8 cellular contexts compared by ENCODE assay signal in genomic region chr2:219160186-219161017, GRCh38. TPM values are rescaled to one million over a fixed set of nuclear protein-coding genes. Genes with fewer than 3 reads are reported as not detected.
A peak's percentile ranks its signal among the peaks of the same experiment; 100 is the strongest.
DNase-seq lines count a peak whose midpoint lies in the region; ATAC-seq and TF ChIP-seq lines count a peak whose summit lies in the region.

TSS of gene NHEJ1 (minus strand) at chr2:219160815. CDS start at chr2:219158362, 2,453 bp downstream.

- H3K36me3 Mint-ChIP-seq in progenitor cell of endocrine pancreas (ENCODE audit: insufficient read depth) = peaks cover 3% of the 10 kb centered on the region

- WGBS in heart left ventricle, 4 donors = 0 to 3% (median 1%) methylated on average over 29 to 70 of the region's 70 CpGs

- peak within 1 kb of the TSS; percentile 89 for H3K4me3 Mint-ChIP-seq in progenitor cell of endocrine pancreas (ENCODE audit: low read depth)

- H3K4me1 ChIP-seq in adipocyte (ENCODE audit: control insufficient read depth, insufficient read depth, low read length) (peaks cover 11% of the 10 kb centered on the region), heart left ventricle (peaks cover 0 to 15% (median 10%) of the 10 kb centered on the region in 12 donors)

- ATAC-seq in HG02678 (IDR thresholded peaks at IDR 0.05; ENCODE audit: unreplicated experiment) (peak; percentile 83), heart left ventricle (peak; percentile 96 to 98 (median 98))

- H3K4me1 Mint-ChIP-seq in progenitor cell of endocrine pancreas (ENCODE audit: low read depth) = peaks cover 5% of the 10 kb centered on the region

- no peaks in the 10 kb centered on the region for H3K27me3 ChIP-seq in adipocyte (replicated peaks; ENCODE audit: control insufficient read depth, insufficient read depth, low read length)
- no peaks in the 10 kb centered on the region for H3K27me3 ChIP-seq in heart left ventricle

- H3K36me3 ChIP-seq in adipocyte (ENCODE audit: control insufficient read depth, insufficient read depth, low read length, severe bottlenecking) (peaks cover 6% of the 10 kb centered on the region), heart left ventricle (peaks cover 0 to 23% (median 22%) of the 10 kb centered on the region in 9 donors)

- peak within 1 kb of the TSS; percentile 98 for H3K27ac Mint-ChIP-seq in progenitor cell of endocrine pancreas

- intact Hi-C loops in heart left ventricle (cut with DNase I) = loop anchor here (1.0 to 10.0 kb wide), 12 partner anchors 11 to 224 kb away; partner anchors contain the start of genes ZFAND2B (in 4 of the 10), DNPEP (in 3 of the 10), CNPPD1 (in 1 of the 10) and RETREG2 (in 1 of the 10)

- H3K9me3 Mint-ChIP-seq in progenitor cell of endocrine pancreas (ENCODE audit: low read depth) = no peaks in the 10 kb centered on the region

- peaks cover 7% of the 10 kb centered on the region for H3K27me3 Mint-ChIP-seq in progenitor cell of endocrine pancreas

- H3K9me3 ChIP-seq in adipocyte (ENCODE audit: control insufficient read depth, low read length) = no peaks in the 10 kb centered on the region
- no peaks in the 10 kb centered on the region for H3K9me3 ChIP-seq in heart left ventricle

- peak within 1 kb of the TSS; percentile 82 for H3K4me3 ChIP-seq in adipocyte (ENCODE audit: low read length)
- peak within 1 kb of the TSS; percentile 42 to 88 (median 68) for H3K4me3 ChIP-seq in heart left ventricle

- peak within 1 kb of the TSS; percentile 93 for H3K9ac ChIP-seq in adipocyte (ENCODE audit: low read length)

- TF ChIP-seq POLR2A in heart left ventricle (IDR thresholded peaks at IDR 0.05) = peak in 1 of 2 donors; percentile 64

- DNase-seq in NCI-H128 (lab: John Stamatoyannopoulos, UW; ENCODE audit: unreplicated experiment) (peak; percentile 61), SW480 (ENCODE audit: low spot score) (peak; percentile 92), adipocyte (ENCODE audit: low read depth) (peak; percentile 98), heart left ventricle (peak; percentile 95 to 98 (median 96)), progenitor cell of endocrine pancreas (ENCODE audit: low spot score, unreplicated experiment) (peak; percentile 91), ureter (ENCODE audit: low spot score) (peak; percentile 97)

- H3K27ac ChIP-seq in heart left ventricle = peak within 1 kb of the TSS; percentile 88 to 99 (median 95)

- TF ChIP-seq CTCF in GM12873 (IDR thresholded peaks at IDR 0.05; ENCODE audit: insufficient read depth, low read depth, low read length, missing control alignments) = peak; percentile 99
- peak; percentile 98 to 100 (median 99) for TF ChIP-seq CTCF in heart left ventricle (IDR thresholded peaks at IDR 0.05)
- TF ChIP-seq CTCF in progenitor cell of endocrine pancreas (IDR thresholded peaks at IDR 0.05; ENCODE audit: unreplicated experiment) = peak; percentile 98

RNA-seq across cellular contexts. Expression of gene NHEJ1, which starts in this region (rescaled TPM):
- total RNA-seq in heart left ventricle (10 to 100 TPM in 1 of 9 donors, 1 to 10 TPM in 8; 4.6 to 13.2 (median 8.0) TPM), progenitor cell of endocrine pancreas (15.4 and 17.7 TPM in 2 replicates), ureter (13.9 TPM)
- 10 to 100 TPM in 1 of 2 donors, 1 to 10 TPM in 1; 3.7 to 17.0 TPM for polyA plus RNA-seq in heart left ventricle

Comparison
In these comparisons a context has a peak if more than half of its experiments do, and no peak if none do; other contexts are left out.
1. Peak in every context shown above with its lines: DNase-seq, ATAC-seq, H3K4me3 ChIP-seq and H3K27ac ChIP-seq.